Comparison of ENCODE assay signal across 30 cellular contexts in the genomic region with DNA sequence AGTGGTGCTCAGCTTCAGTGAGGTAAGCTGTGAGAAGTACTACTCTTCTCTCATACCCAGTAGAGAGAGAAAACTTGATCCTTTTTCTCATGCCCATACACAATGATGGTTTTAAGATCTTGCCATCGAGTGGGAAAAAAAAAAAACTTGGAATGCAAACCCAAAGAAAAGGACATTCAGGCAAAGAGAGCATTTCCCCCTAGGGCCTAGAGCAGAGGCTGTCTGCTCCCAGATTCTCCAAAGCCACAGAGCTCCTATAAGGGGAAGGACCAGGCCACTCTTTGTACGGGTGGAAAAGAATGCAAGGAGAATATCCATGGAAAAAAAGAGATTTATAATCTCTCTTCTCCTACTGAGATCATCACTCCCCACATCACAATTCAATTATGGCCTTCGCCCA. TPM values are rescaled to one million over a fixed set of nuclear protein-coding genes. Genes with fewer than 3 reads are reported as not detected.
"Had no signal": no experiment of that assay in that cellular context is flagged by ENCODE, and none has a peak within 500 bp of the region (broad histone marks: within the 10 kb centered on the region; RNA-seq: fewer than 3 reads in every experiment).

No MANE protein-coding gene starts in this region.

- H3K4me1 ChIP-seq: ascending aorta, breast epithelium, esophagus muscularis mucosa, gastroesophageal sphincter had no signal

- H3K27me3 ChIP-seq: ascending aorta, breast epithelium, dorsolateral prefrontal cortex, esophagus muscularis mucosa, foreskin keratinocyte, gastroesophageal sphincter, heart right ventricle, hepatocyte had no signal

- H3K9me3 ChIP-seq: ascending aorta, breast epithelium, esophagus muscularis mucosa had no signal

- H3K36me3 ChIP-seq: ascending aorta, breast epithelium, esophagus muscularis mucosa, gastroesophageal sphincter, heart right ventricle had no signal

- H3K79me2 ChIP-seq: hepatocyte had no signal

- H3K4me2 ChIP-seq: hepatocyte had no signal

- DNase-seq: activated CD4-positive, alpha-beta memory T cell treated with anti-CD3 and anti-CD28 coated beads, Interleukin-2, amount 10 ng/mL, durations not matched to agents 7 days and 5 days; activated CD4-positive, alpha-beta T cell treated with anti-CD3 and anti-CD28 coated beads for 1 hour; activated CD4-positive, alpha-beta T cell treated with anti-CD3 and anti-CD28 coated beads for 4 hours; activated CD4-positive, alpha-beta T cell treated with anti-CD3 and anti-CD28 coated beads, Interleukin-2, amount 10 ng/mL, durations not matched to agents 7 days and 5 days; activated CD4-positive, alpha-beta T cell treated with anti-CD3 and anti-CD28 coated beads, Interleukin-2, amount 50 U/mL, for 4 hours; activated CD8-positive, alpha-beta memory T cell treated with anti-CD3 and anti-CD28 coated beads, Interleukin-2, amount 50 U/mL, for 48 hours; activated gamma-delta T cell; activated naive CD4-positive, alpha-beta T cell; activated naive CD4-positive, alpha-beta T cell treated with anti-CD3 and anti-CD28 coated beads, Interleukin-2, amount 10 ng/mL, durations not matched to agents 7 days and 5 days; activated naive CD8-positive, alpha-beta T cell treated with anti-CD3 and anti-CD28 coated beads, Interleukin-2, amount 10 ng/mL, durations not matched to agents 7 days and 5 days; activated T-cell treated with anti-CD3 and anti-CD28 coated beads for 4 hours; activated T-cell treated with anti-CD3 and anti-CD28 coated beads, Interleukin-2, amount 50 U/mL, for 24 hours; activated T-cell treated with anti-CD3 and anti-CD28 coated beads, Interleukin-2, amount 50 U/mL, for 72 hours; dorsolateral prefrontal cortex; effector memory CD4-positive, alpha-beta T cell; endodermal cell; erythroblast; foreskin keratinocyte; heart right ventricle; T-helper 2 cell had no signal

- H3K27ac ChIP-seq: ascending aorta, breast epithelium, coronary artery, dorsolateral prefrontal cortex, esophagus muscularis mucosa, foreskin keratinocyte, gastroesophageal sphincter, heart right ventricle, hepatocyte had no signal

- H2AFZ ChIP-seq: hepatocyte had no signal

- ATAC-seq: activated naive CD4-positive, alpha-beta T cell treated with anti-CD3 and anti-CD28 coated beads, Interleukin-2, amount 50 U/mL, for 72 hours; activated T-cell treated with anti-CD3 and anti-CD28 coated beads, Interleukin-2, amount 50 U/mL, for 72 hours; foreskin keratinocyte; gastroesophageal sphincter; heart right ventricle had no signal

- H3K4me3 ChIP-seq: ascending aorta, breast epithelium, coronary artery, dorsolateral prefrontal cortex, esophagus muscularis mucosa, gastroesophageal sphincter, heart right ventricle, hepatocyte had no signal

RNA-seq across cellular contexts. Expression of a gene that starts 34.9 kb away (rescaled TPM):
- total RNA-seq: activated CD4-positive, alpha-beta memory T cell treated with anti-CD3 and anti-CD28 coated beads, Interleukin-2, amount 10 ng/mL, durations not matched to agents 7 days and 5 days; activated CD4-positive, alpha-beta T cell treated with anti-CD3 and anti-CD28 coated beads, Interleukin-2, amount 10 ng/mL, durations not matched to agents 7 days and 5 days; activated naive CD4-positive, alpha-beta T cell treated with anti-CD3 and anti-CD28 coated beads, Interleukin-2, amount 50 U/mL, for 72 hours; activated naive CD8-positive, alpha-beta T cell treated with anti-CD3 and anti-CD28 coated beads, Interleukin-2, amount 10 ng/mL, durations not matched to agents 7 days and 5 days; activated T-cell treated with anti-CD3 and anti-CD28 coated beads, Interleukin-2, amount 50 U/mL, for 72 hours; ascending aorta; breast epithelium; cardiac septum; cerebellum; dorsolateral prefrontal cortex; endodermal cell; esophagus muscularis mucosa; foreskin keratinocyte; gastroesophageal sphincter; glomerular endothelial cell; heart right ventricle had no signal
- polyA plus RNA-seq: foreskin keratinocyte, heart right ventricle had no signal
